ENCODE assay signal across 1 cellular context in genomic region chr1:1354271-1355247, GRCh38.
TF ChIP-seq lines count a peak whose summit lies in the region.

No MANE protein-coding gene starts in this region.

TF ChIP-seq in HepG2, 621 proteins besides CTCF, POLR2A, EP300 and RAD21:
- TF ChIP-seq AGO1 (IDR thresholded peaks at IDR 0.05; ENCODE audit: low read depth, low read length, poor library complexity, severe bottlenecking) = peak; percentile 94
- 0 out of 2 replicates have a peak, but pooled peaks have one; percentile 27 for TF ChIP-seq ZBTB38 (CRISPR knock-in tag; IDR thresholded peaks at IDR 0.05)
- peak; percentile 71 for TF ChIP-seq RBFOX2 (IDR thresholded peaks at IDR 0.05; ENCODE audit: low read depth, low read length)
- peak; percentile 27 for TF ChIP-seq PRPF4 (IDR thresholded peaks at IDR 0.05; ENCODE audit: low read depth, low read length, poor library complexity, severe bottlenecking)
- TF ChIP-seq ZNF121 (CRISPR knock-in tag; IDR thresholded peaks at IDR 0.05) = no peak
- peak; percentile 50 for TF ChIP-seq AGO2 (optimal IDR thresholded peaks at IDR 0.05; ENCODE audit: low read depth, low read length)
